ENCODE assay signal across 21 cellular contexts in genomic region chr18:44096016-44096415, GRCh38.
DNase-seq lines count a peak whose midpoint lies in the region; ATAC-seq and TF ChIP-seq lines count a peak whose summit lies in the region.
"Had no signal": no experiment of that assay in that cellular context is flagged by ENCODE, and none has a peak within 500 bp of the region (broad histone marks: within the 10 kb centered on the region; RNA-seq: fewer than 3 reads in every experiment).

No MANE protein-coding gene starts in this region.

- no peak overlapping the region for H3K4me3 Mint-ChIP-seq in CD4-positive, alpha-beta memory T cell
- H3K4me3 Mint-ChIP-seq: H9, HFFc6 had no signal

- no peak overlapping the region for H3K4me3 ChIP-seq in foreskin fibroblast (ENCODE audit: low read depth in 1 of 2, low read length in 2 of 2)
- H3K4me3 ChIP-seq in CD4-positive, alpha-beta memory T cell (ENCODE audit: low read length in 2 of 2) = no peak overlapping the region

- H3K36me3 ChIP-seq in CD4-positive, alpha-beta memory T cell (ENCODE audit: insufficient read depth, low read length) = no peaks in the 10 kb centered on the region

- CTCF ChIA-PET in CD4-positive, alpha-beta memory T cell (lab: Charles Lee; ENCODE audit: partially characterized antibody) = no interaction called here

- POLR2A ChIA-PET in CD4-positive, alpha-beta memory T cell (lab: Charles Lee; ENCODE audit: partially characterized antibody) = no interaction called here

- intact Hi-C loops in CD4-positive, alpha-beta memory T cell (cut with micrococcal nuclease) = no loop called here
- intact Hi-C loops in head of caudate nucleus (cut with DNase I) = no loop called here

- no peak for ATAC-seq in GM19324 (IDR thresholded peaks at IDR 0.05; ENCODE audit: low FRiP score, unreplicated experiment)
- ATAC-seq: Panc1, Right ventricle myocardium inferior had no signal

- H3K4me1 ChIP-seq in CD4-positive, alpha-beta memory T cell (ENCODE audit: insufficient read depth, low read length) = no peaks in the 10 kb centered on the region

- H3K27me3 Mint-ChIP-seq in CD4-positive, alpha-beta memory T cell = no peaks in the 10 kb centered on the region

- TF ChIP-seq CTCF in foreskin fibroblast (IDR thresholded peaks at IDR 0.05; ENCODE audit: low read depth, low read length) = no peak

- H3K27me3 ChIP-seq in CD4-positive, alpha-beta memory T cell (ENCODE audit: insufficient read depth, low read length) = no peaks in the 10 kb centered on the region

- no peaks in the 10 kb centered on the region for H3K4me1 Mint-ChIP-seq in CD4-positive, alpha-beta memory T cell

- no peaks in the 10 kb centered on the region for H3K9me3 ChIP-seq in CD4-positive, alpha-beta memory T cell (ENCODE audit: control insufficient read depth in 1 of 2, low read length in 2 of 2)

- H3K27ac ChIP-seq in CD4-positive, alpha-beta memory T cell (ENCODE audit: low read depth, low read length) = no peak overlapping the region
- H3K27ac ChIP-seq: C4-2B, KMS-11 had no signal

- DNase-seq in COLO829 (ENCODE audit: low spot score) (peak; percentile 17), RKO (ENCODE audit: low spot score) (peak; percentile 1), dermis blood vessel endothelial cell (peak; percentile 16), foreskin fibroblast (peak; percentile 12 to 25), head of caudate nucleus (no peak)
- no peak for DNase-seq in CD4-positive, alpha-beta memory T cell
- DNase-seq: EL, H9, HFFc6, IMR-90, MV-4-11, NCI-H1105 treated with DMSO at 0.1 percent for 48 hours, NCI-H2029 treated with DMSO at 0.1 percent for 48 hours, NCI-H226, NCI-H510A treated with DMSO at 0.1 percent for 48 hours, NCI-H748 treated with DMSO at 0.1 percent for 48 hours had no signal

- peaks cover 0 to 26% (median 14%) of the 10 kb centered on the region in 8 donors for H3K9me3 Mint-ChIP-seq in CD4-positive, alpha-beta memory T cell

- H3K36me3 Mint-ChIP-seq in CD4-positive, alpha-beta memory T cell = no peaks in the 10 kb centered on the region

- no peak overlapping the region for H3K27ac Mint-ChIP-seq in CD4-positive, alpha-beta memory T cell
- H3K27ac Mint-ChIP-seq: H9, HFFc6 had no signal

Comparison
In these comparisons a context has a peak if more than half of its experiments do, and no peak if none do; other contexts are left out.
1. DNase-seq: peak in COLO829 (single experiment), RKO (single experiment), dermis blood vessel endothelial cell (single experiment) and foreskin fibroblast (2 of 2); none in CD4-positive, alpha-beta memory T cell (0 of 5) and head of caudate nucleus (0 of 42).